ENCODE assay signal across 17 cellular contexts in genomic region chr9:136088481-136088938, GRCh38. TPM values are rescaled to one million over a fixed set of nuclear protein-coding genes. Genes with fewer than 3 reads are reported as not detected.
A peak's percentile ranks its signal among the peaks of the same experiment; 100 is the strongest.
DNase-seq lines count a peak whose midpoint lies in the region; ATAC-seq, FAIRE-seq and TF ChIP-seq lines count a peak whose summit lies in the region.
"Had no signal": no experiment of that assay in that cellular context is flagged by ENCODE, and none has a peak within 500 bp of the region (broad histone marks: within the 10 kb centered on the region; RNA-seq: fewer than 3 reads in every experiment).

No MANE protein-coding gene starts in this region.

- no peak overlapping the region for H2AFZ ChIP-seq in K562 (ENCODE audit: low read depth, low read length)

- no peak for ATAC-seq in K562
- no peak for ATAC-seq in lower lobe of right lung
- no peak for ATAC-seq in CD8-positive, alpha-beta T cell
- ATAC-seq: body of pancreas; stimulated activated naive CD8-positive, alpha-beta T cell treated with anti-CD3 and anti-CD28 coated beads, Interleukin-15, Interleukin-2, amounts not matched to agents 100 U/mL and 50 U/mL, for 24 hours had no signal

- FAIRE-seq in K562 (lab: Jason Lieb, UNC): no peak
- FAIRE-seq: A204.1, GM12892 had no signal

- CTCF ChIA-PET in K562 (lab: Yijun Ruan, JAX; ENCODE audit: low intra/inter-chr PET ratio): interaction anchor here (2.4 kb wide), 1 partner anchor 35 kb away, joined by 44 read pairs; no protein-coding TSS in a partner anchor
- CTCF ChIA-PET in CD8-positive, alpha-beta T cell (lab: Charles Lee): interaction anchor here (1.5 to 7.2 kb wide), 3 partner anchors 13 to 50 kb away, joined by 3 to 103 read pairs (median 5); no protein-coding TSS in a partner anchor

- BruUV-seq in K562 (replicated peaks; lab: Mats Ljungman, UMichigan): no TSS peak

- no peak overlapping the region for H3K27ac ChIP-seq in K562 (ENCODE audit: extremely low read depth, low read depth, low read length)
- no peak overlapping the region for H3K27ac ChIP-seq in lower lobe of right lung
- peak overlapping the region; percentile 96 for H3K27ac ChIP-seq in tibial artery
- H3K27ac ChIP-seq in CD8-positive, alpha-beta T cell (ENCODE audit: low read depth, low read length): no peak overlapping the region
- H3K27ac ChIP-seq: body of pancreas had no signal

- H3K4me3 Mint-ChIP-seq in CD8-positive, alpha-beta T cell: no peak overlapping the region

- H3K4me1 ChIP-seq in K562 (replicated peaks in 1 of 2; ENCODE audit: control insufficient read depth in 2 of 2, insufficient read depth in 2 of 2, low read length in 2 of 2): peaks cover 14 to 85% of the 10 kb centered on the region in 2 experiments; a peak in 4 of 5 replicates
- peaks cover 89% of the 10 kb centered on the region for H3K4me1 ChIP-seq in lower lobe of right lung
- H3K4me1 ChIP-seq in tibial artery: peaks cover 25 to 96% (median 89%) of the 10 kb centered on the region in 4 donors
- H3K4me1 ChIP-seq in CD8-positive, alpha-beta T cell (ENCODE audit: insufficient read depth, low read length): peaks cover 18% of the 10 kb centered on the region

- no peak overlapping the region for H3K4me2 ChIP-seq in K562 (ENCODE audit: insufficient read depth, low read length)
- H3K4me2 ChIP-seq: smooth muscle cell had no signal

- H3K36me3 ChIP-seq in K562 (ENCODE audit: control insufficient read depth, insufficient read depth, low read length) (peaks cover 43% of the 10 kb centered on the region; the same call in 2 of the 3 replicates), lower lobe of right lung (peaks cover 7% of the 10 kb centered on the region), tibial artery (peaks cover 0 to 6% (median 0%) of the 10 kb centered on the region in 3 donors)
- H3K36me3 ChIP-seq in CD8-positive, alpha-beta T cell (ENCODE audit: insufficient read depth, low read length): no peaks in the 10 kb centered on the region

- no peaks in the 10 kb centered on the region for H3K27me3 Mint-ChIP-seq in CD8-positive, alpha-beta T cell (ENCODE audit: low read depth)

- TF ChIP-seq RAD21 in K562 (CRISPR knock-in tag; conservative IDR thresholded peaks at IDR 0.05 in 1 of 2, IDR thresholded peaks at IDR 0.05 in 1 of 2): no peak

- H3K9ac ChIP-seq in K562 (ENCODE audit: insufficient read depth in 1 of 2, low read depth in 2 of 2, low read length in 2 of 2): peak overlapping the region in 1 of 2 experiments; percentile 55; a peak in 1 of 4 replicates

- H3K9me3 Mint-ChIP-seq in CD8-positive, alpha-beta T cell: no peaks in the 10 kb centered on the region

- peaks cover 30% of the 10 kb centered on the region for H3K4me1 Mint-ChIP-seq in CD8-positive, alpha-beta T cell (ENCODE audit: low read depth)

- H3K36me3 Mint-ChIP-seq in CD8-positive, alpha-beta T cell: no peaks in the 10 kb centered on the region

- TF ChIP-seq CTCF in K562 (IDR thresholded peaks at IDR 0.05 in 2 of 3, conservative IDR thresholded peaks at IDR 0.05 in 1 of 3; ENCODE audit: insufficient read depth in 2 of 3, low read depth in 1 of 3, low read length in 3 of 3) (no peak), lower lobe of right lung (IDR thresholded peaks at IDR 0.05) (no peak), tibial artery (IDR thresholded peaks at IDR 0.05) (no peak)
- no peak for TF ChIP-seq CTCF in CD8-positive, alpha-beta T cell (IDR thresholded peaks at IDR 0.05)

- POLR2A ChIA-PET in K562 (lab: Yijun Ruan, JAX): no interaction called here
- POLR2A ChIA-PET in CD8-positive, alpha-beta T cell (lab: Charles Lee): interaction anchor here (1.6 kb wide), 1 partner anchor 33 kb away, joined by 4 read pairs; no protein-coding TSS in a partner anchor

- H3K79me2 ChIP-seq in K562 (ENCODE audit: control insufficient read depth, insufficient read depth, low read length): peaks cover 97% of the 10 kb centered on the region

- no peaks in the 10 kb centered on the region for H3K9me1 ChIP-seq in K562 (ENCODE audit: control insufficient read depth, insufficient read depth, low read length)

- no peak overlapping the region for H3K27ac Mint-ChIP-seq in CD8-positive, alpha-beta T cell

- intact Hi-C loops in K562 (cut with micrococcal nuclease) (loop anchor here (2.0 kb wide), 1 partner anchor 30 kb away; the partner anchor contains the start of gene TMEM250), lower lobe of right lung (cut with DNase I) (no loop called here), tibial artery (cut with DNase I; ENCODE audit: low total_unique reads) (loop anchor here (5.0 kb wide), 2 partner anchors 34 to 36 kb away; no protein-coding TSS in a partner anchor)
- intact Hi-C loops in CD8-positive, alpha-beta T cell (cut with DNase I, micrococcal nuclease): no loop called here

- no peak for TF ChIP-seq POLR2A in K562 (conservative IDR thresholded peaks at IDR 0.05)

- H3K27me3 ChIP-seq in K562 (ENCODE audit: control insufficient read depth in 2 of 2, insufficient read depth in 2 of 2, low read length in 2 of 2) (no peaks in the 10 kb centered on the region), lower lobe of right lung (ENCODE audit: low read depth) (no peaks in the 10 kb centered on the region), tibial artery (no peaks in the 10 kb centered on the region)
- H3K27me3 ChIP-seq in CD8-positive, alpha-beta T cell (ENCODE audit: insufficient read depth, low read length): no peaks in the 10 kb centered on the region
- H3K27me3 ChIP-seq: body of pancreas, Peyer's patch had no signal

- H3K9me3 ChIP-seq in K562 (replicated peaks; ENCODE audit: control insufficient read depth, insufficient read depth, low read depth, low read length) (no peaks in the 10 kb centered on the region), lower lobe of right lung (no peaks in the 10 kb centered on the region), tibial artery (no peaks in the 10 kb centered on the region)
- H3K9me3 ChIP-seq in CD8-positive, alpha-beta T cell (ENCODE audit: low read length): no peaks in the 10 kb centered on the region
- H3K9me3 ChIP-seq: body of pancreas, Peyer's patch had no signal

- 92% methylated on average over 13 of the region's 15 CpGs for WGBS in K562 (ENCODE audit: insufficient coverage, low coverage, missing lambda C conversion rate)

- H3K4me3 ChIP-seq in K562 (no peak overlapping the region), lower lobe of right lung (peak overlapping the region; percentile 13), tibial artery (peak overlapping the region in 1 of 2 donors; percentile 6)
- no peak overlapping the region for H3K4me3 ChIP-seq in CD8-positive, alpha-beta T cell (ENCODE audit: low read depth, low read length)
- H3K4me3 ChIP-seq: body of pancreas, Peyer's patch, smooth muscle cell had no signal

- no peak for TF ChIP-seq EP300 in K562 (IDR thresholded peaks at IDR 0.05; ENCODE audit: low read length)

- H4K20me1 ChIP-seq in K562 (replicated peaks; ENCODE audit: control insufficient read depth, insufficient read depth, low read length): peaks cover 47% of the 10 kb centered on the region

- in situ Hi-C loops in K562 (cut with MboI): no loop called here

- peak; percentile 52 for DNase-seq in activated CD8-positive, alpha-beta memory T cell treated with anti-CD3 and anti-CD28 coated beads, Interleukin-2, amount 50 U/mL, for 48 hours
- no peak for DNase-seq in activated CD8-positive, alpha-beta memory T cell treated with anti-CD3 and anti-CD28 coated beads, Interleukin-2, amount 50 U/mL, for 4 hours
- peak in 2 of 4 experiments; percentile 18 to 19 for DNase-seq in K562 (ENCODE audit: extremely low read depth in 1 of 4, low spot score in 3 of 4)
- peak; percentile 34 for DNase-seq in lower lobe of right lung
- DNase-seq in tibial artery: peak in 1 of 2 donors; percentile 64
- no peak for DNase-seq in CD8-positive, alpha-beta T cell
- DNase-seq in NCI-H82 (lab: John Stamatoyannopoulos, UW): no peak
- no peak for DNase-seq in hippocampal formation (lab: John Stamatoyannopoulos, UW)
- DNase-seq: activated naive CD4-positive, alpha-beta T cell; NCI-H1930; NCI-H524; stimulated activated naive CD8-positive, alpha-beta T cell treated with anti-CD3 and anti-CD28 coated beads, Interleukin-15, Interleukin-2, amounts not matched to agents 100 U/mL and 50 U/mL, for 24 hours had no signal

RNA-seq across cellular contexts. Expression of gene NACC2, which starts 6.6 kb away (rescaled TPM):
- 15.2 and 27.2 TPM in 2 replicates for total RNA-seq in K562 (2011; cell fraction: chromatin; rRNA removed; ENCODE audit: low replicate concordance)
- 17.0 and 18.7 TPM in 2 replicates for total RNA-seq in K562 (2011; cell fraction: nucleolus; rRNA removed)
- 10.7 and 13.6 TPM in 2 replicates for total RNA-seq in K562 (2011; cell fraction: nucleoplasm; rRNA removed)
- 16.6 and 21.1 TPM in 2 replicates for total RNA-seq in K562 (2014; rRNA removed)
- total RNA-seq in K562 (2014; rRNA removed; fragmentation: Illumina TruSeq; extraction: Trizol): 4.4 and 4.8 TPM in 2 replicates
- 9.9 and 10.1 TPM in 2 replicates for total RNA-seq in K562 (2015; rRNA removed; fragmentation: Illumina TruSeq; extraction: Trizol)
- 22.2 and 25.1 TPM in 2 replicates for total RNA-seq in K562 (2021)
- polyA plus RNA-seq in K562 (2011; rRNA removed): 5.6 TPM in 2 replicates
- polyA plus RNA-seq in K562 (2011; cell fraction: cytosol; rRNA removed): 7.2 and 16.2 TPM in 2 replicates
- 14.6 and 26.1 TPM in 2 replicates for polyA plus RNA-seq in K562 (2011; cell fraction: nucleus; rRNA removed)
- 9.1 and 10.5 TPM in 2 replicates for polyA plus RNA-seq in K562 (2012)
- polyA plus RNA-seq in K562 (2014; fragmentation: Illumina TruSeq; extraction: Trizol): 5.2 and 8.0 TPM in 2 replicates
- polyA plus RNA-seq in K562 (2014; fragmentation: Nextera tagmentation; extraction: Ambion mirVana): under 1 TPM; 0.70 to 0.73 TPM
- polyA plus RNA-seq in K562 (2014; rRNA removed): 11.7 and 12.5 TPM in 2 replicates
- 5.4 and 11.8 TPM in 2 replicates for polyA minus RNA-seq in K562 (2011; rRNA and poly(A)+ RNA removed)
- 12.6 and 13.9 TPM in 2 replicates for polyA minus RNA-seq in K562 (2011; cell fraction: cytosol; rRNA and poly(A)+ RNA removed)
- 5.9 and 6.5 TPM in 2 replicates for polyA minus RNA-seq in K562 (2011; cell fraction: nucleus; rRNA and poly(A)+ RNA removed)
- 27.0 TPM for total RNA-seq in lower lobe of right lung
- 1 to 10 TPM; 1.7 to 1.8 TPM for total RNA-seq in CD8-positive, alpha-beta T cell

RNA-seq across cellular contexts. Expression of gene TMEM250, which starts 30.2 kb away (rescaled TPM):
- 9.3 and 37.6 TPM in 2 replicates for total RNA-seq in K562 (2011; cell fraction: chromatin; rRNA removed; ENCODE audit: low replicate concordance)
- total RNA-seq in K562 (2011; cell fraction: nucleolus; rRNA removed): 42.5 and 42.8 TPM in 2 replicates
- 19.5 and 20.3 TPM in 2 replicates for total RNA-seq in K562 (2011; cell fraction: nucleoplasm; rRNA removed)
- total RNA-seq in K562 (2014; rRNA removed) (44.6 and 51.3 TPM in 2 replicates), K562 (2014; rRNA removed; fragmentation: Illumina TruSeq; extraction: Trizol) (6.2 and 6.7 TPM in 2 replicates), K562 (2015; rRNA removed; fragmentation: Illumina TruSeq; extraction: Trizol) (21.6 and 23.3 TPM in 2 replicates), K562 (2021) (40.6 and 43.1 TPM in 2 replicates), lower lobe of right lung (31.2 TPM)
- polyA plus RNA-seq in K562 (2011; rRNA removed) (11.5 and 12.2 TPM in 2 replicates), K562 (2014; fragmentation: Illumina TruSeq; extraction: Trizol) (9.8 and 16.8 TPM in 2 replicates), K562 (2014; fragmentation: Nextera tagmentation; extraction: Ambion mirVana) (under 1 TPM; 0.32 to 0.64 TPM), K562 (2014; rRNA removed) (25.1 and 28.0 TPM in 2 replicates)
- polyA plus RNA-seq in K562 (2011; cell fraction: cytosol; rRNA removed): 15.5 and 50.0 TPM in 2 replicates
- 27.4 and 47.1 TPM in 2 replicates for polyA plus RNA-seq in K562 (2011; cell fraction: nucleus; rRNA removed)
- polyA plus RNA-seq in K562 (2012): 27.5 and 33.5 TPM in 2 replicates
- polyA minus RNA-seq in K562 (2011; rRNA and poly(A)+ RNA removed): 4.9 and 9.2 TPM in 2 replicates
- 18.4 and 21.8 TPM in 2 replicates for polyA minus RNA-seq in K562 (2011; cell fraction: cytosol; rRNA and poly(A)+ RNA removed)
- 18.7 and 25.0 TPM in 2 replicates for polyA minus RNA-seq in K562 (2011; cell fraction: nucleus; rRNA and poly(A)+ RNA removed)
- 1 to 10 TPM; 7.6 to 7.7 TPM for total RNA-seq in CD8-positive, alpha-beta T cell

Comparison
In these comparisons a context has a peak if more than half of its experiments do, and no peak if none do; other contexts are left out.
1. DNase-seq: peak in activated CD8-positive, alpha-beta memory T cell treated with anti-CD3 and anti-CD28 coated beads, Interleukin-2, amount 50 U/mL, for 48 hours (single experiment) and lower lobe of right lung (single experiment); none in activated CD8-positive, alpha-beta memory T cell treated with anti-CD3 and anti-CD28 coated beads, Interleukin-2, amount 50 U/mL, for 4 hours (single experiment), CD8-positive, alpha-beta T cell (0 of 7), NCI-H82 (single experiment) and hippocampal formation (0 of 2).
2. H3K27ac ChIP-seq: peak in tibial artery (2 of 2); none in K562 (single experiment), lower lobe of right lung (single experiment) and CD8-positive, alpha-beta T cell (single experiment).
3. intact Hi-C loops: an anchor here in K562 (2.0 kb wide) and tibial artery (5.0 kb wide); none called in lower lobe of right lung and CD8-positive, alpha-beta T cell.